ENCODE assay signal across 1 cellular context in genomic region chr10:59036311-59037017, GRCh38.
TF ChIP-seq lines count a peak whose summit lies in the region.

No MANE protein-coding gene starts in this region.

TF ChIP-seq in HepG2, 621 proteins besides CTCF, POLR2A, EP300 and RAD21 (continued from another document):
- TF ChIP-seq ZSCAN5A (CRISPR knock-in tag; IDR thresholded peaks at IDR 0.05; ENCODE audit: borderline replicate concordance), result no peak
- peak; percentile 65; the same call in 1 of the 2 replicates for TF ChIP-seq ZBTB25 (CRISPR knock-in tag; IDR thresholded peaks at IDR 0.05)
- TF ChIP-seq HNF4A (CRISPR knock-in tag; IDR thresholded peaks at IDR 0.05), result peak; percentile 70
- no peak for TF ChIP-seq PLRG1 (conservative IDR thresholded peaks at IDR 0.05)
- TF ChIP-seq ZNF460 (CRISPR knock-in tag; IDR thresholded peaks at IDR 0.05; ENCODE audit: borderline replicate concordance), result no peak
- TF ChIP-seq ZMYM3 (CRISPR knock-in tag; IDR thresholded peaks at IDR 0.05), result 0 out of 2 replicates have a peak, but pooled peaks have one; percentile 20
- TF ChIP-seq IRF2 (CRISPR knock-in tag; IDR thresholded peaks at IDR 0.05), result 0 out of 2 replicates have a peak, but pooled peaks have one; percentile 21
- TF ChIP-seq TEF (CRISPR knock-in tag; IDR thresholded peaks at IDR 0.05), result no peak
- TF ChIP-seq SALL1 (CRISPR knock-in tag; IDR thresholded peaks at IDR 0.05), result peak; percentile 53; the same call in 1 of the 2 replicates
- peak; percentile 92 for TF ChIP-seq RARA (CRISPR knock-in tag; IDR thresholded peaks at IDR 0.05)
- TF ChIP-seq SKIL (CRISPR knock-in tag; IDR thresholded peaks at IDR 0.05; ENCODE audit: borderline replicate concordance), result no peak
- TF ChIP-seq ZNF670 (CRISPR knock-in tag; IDR thresholded peaks at IDR 0.05; ENCODE audit: borderline replicate concordance), result no peak
- TF ChIP-seq HMG20A (CRISPR knock-in tag; IDR thresholded peaks at IDR 0.05; ENCODE audit: borderline replicate concordance), result peak; percentile 41; the same call in 1 of the 2 replicates
- no peak; the same call in 1 of the 2 replicates for TF ChIP-seq ELF3 (CRISPR knock-in tag; IDR thresholded peaks at IDR 0.05)
- TF ChIP-seq PPARG (CRISPR knock-in tag; conservative IDR thresholded peaks at IDR 0.05), result peak; percentile 98
- peak; percentile 24; the same call in 1 of the 2 replicates for TF ChIP-seq KMT2A (CRISPR knock-in tag; IDR thresholded peaks at IDR 0.05)
- no peak for TF ChIP-seq TFDP1 (CRISPR knock-in tag; IDR thresholded peaks at IDR 0.05; ENCODE audit: borderline replicate concordance)
- TF ChIP-seq ARID5B (CRISPR knock-in tag; IDR thresholded peaks at IDR 0.05), result peak; percentile 70; the same call in 1 of the 2 replicates
- TF ChIP-seq KAT7 (CRISPR knock-in tag; IDR thresholded peaks at IDR 0.05; ENCODE audit: borderline replicate concordance), result peak; percentile 57; the same call in 1 of the 2 replicates
- 0 out of 2 replicates have a peak, but pooled peaks have one; percentile 39 for TF ChIP-seq DRAP1 (CRISPR knock-in tag; IDR thresholded peaks at IDR 0.05)
- 0 out of 2 replicates have a peak, but pooled peaks have one; percentile 23 for TF ChIP-seq KMT2B (CRISPR knock-in tag; IDR thresholded peaks at IDR 0.05)
- peak; percentile 65 for TF ChIP-seq BCL6 (CRISPR knock-in tag; IDR thresholded peaks at IDR 0.05)
- 0 out of 2 replicates have a peak, but pooled peaks have one; percentile 57 for TF ChIP-seq ZNF646 (CRISPR knock-in tag; IDR thresholded peaks at IDR 0.05)
- TF ChIP-seq ZNF205 (CRISPR knock-in tag; IDR thresholded peaks at IDR 0.05), result 0 out of 2 replicates have a peak, but pooled peaks have one; percentile 21
- 0 out of 2 replicates have a peak, but pooled peaks have one; percentile 32 for TF ChIP-seq ZBTB43 (CRISPR knock-in tag; conservative IDR thresholded peaks at IDR 0.05)
